Comparison of ENCODE assay signal across 15 cellular contexts in the genomic region with DNA sequence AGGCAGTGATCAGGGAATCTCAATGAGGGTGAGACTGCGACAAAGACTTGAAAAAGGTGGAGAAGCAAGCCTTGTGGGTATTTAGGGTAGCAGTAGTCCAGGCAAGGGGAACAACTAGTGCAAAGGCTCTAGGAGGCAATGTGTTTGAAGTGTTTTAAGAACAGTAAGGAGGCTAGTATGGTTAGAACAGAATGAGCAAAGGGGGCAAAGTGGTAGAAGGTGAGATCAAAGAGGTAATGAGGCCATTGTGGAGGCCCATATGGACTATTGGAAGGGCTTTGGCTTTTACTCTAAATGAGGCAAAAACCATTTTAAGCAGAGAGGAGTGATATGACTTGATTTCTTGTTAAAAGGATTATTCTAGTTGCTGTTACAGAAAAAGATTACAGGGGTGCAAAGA. TPM values are rescaled to one million over a fixed set of nuclear protein-coding genes. Genes with fewer than 3 reads are reported as not detected.
DNase-seq lines count a peak whose midpoint lies in the region; ATAC-seq, FAIRE-seq and TF ChIP-seq lines count a peak whose summit lies in the region.
"Had no signal": no experiment of that assay in that cellular context is flagged by ENCODE, and none has a peak within 500 bp of the region (broad histone marks: within the 10 kb centered on the region; RNA-seq: fewer than 3 reads in every experiment).

No MANE protein-coding gene starts in this region.

- no peak for TF ChIP-seq CTCF in CD4-positive, alpha-beta T cell (IDR thresholded peaks at IDR 0.05)
- no peak for TF ChIP-seq CTCF in prostate gland (IDR thresholded peaks at IDR 0.05)

- TF ChIP-seq POLR2A in H54 (IDR thresholded peaks at IDR 0.05; ENCODE audit: low read depth, low read length) = no peak
- TF ChIP-seq POLR2A in prostate gland (IDR thresholded peaks at IDR 0.05) = no peak

- H3K27me3 Mint-ChIP-seq in CD4-positive, alpha-beta T cell = no peaks in the 10 kb centered on the region
- H3K27me3 Mint-ChIP-seq in activated naive CD8-positive, alpha-beta T cell treated with anti-CD3 and anti-CD28 coated beads, Interleukin-2, amount 10 ng/mL, durations not matched to agents 7 days and 5 days = no peaks in the 10 kb centered on the region
- no peaks in the 10 kb centered on the region for H3K27me3 Mint-ChIP-seq in naive thymus-derived CD8-positive, alpha-beta T cell

- WGBS in prostate gland = 97% methylated on average over 1 of the region's 1 CpG

- H3K4me1 Mint-ChIP-seq in CD4-positive, alpha-beta T cell (ENCODE audit: low read depth) = peaks cover 89% of the 10 kb centered on the region
- peaks cover 51% of the 10 kb centered on the region for H3K4me1 Mint-ChIP-seq in activated naive CD8-positive, alpha-beta T cell treated with anti-CD3 and anti-CD28 coated beads, Interleukin-2, amount 10 ng/mL, durations not matched to agents 7 days and 5 days
- peaks cover 33 to 92% (median 78%) of the 10 kb centered on the region in 4 donors for H3K4me1 Mint-ChIP-seq in naive thymus-derived CD8-positive, alpha-beta T cell

- FAIRE-seq in H54 (lab: Jason Lieb, UNC) = peak; percentile 78
- FAIRE-seq: bronchial epithelial cell, H1 had no signal

- no peak overlapping the region for H3K27ac ChIP-seq in CD4-positive, alpha-beta T cell (ENCODE audit: low read depth, low read length)
- peak overlapping the region in 1 of 2 donors; percentile 29 for H3K27ac ChIP-seq in prostate gland
- H3K27ac ChIP-seq: Peyer's patch, suprapubic skin had no signal

- H3K27ac Mint-ChIP-seq in CD4-positive, alpha-beta T cell = peak overlapping the region; percentile 10
- H3K27ac Mint-ChIP-seq in activated naive CD8-positive, alpha-beta T cell treated with anti-CD3 and anti-CD28 coated beads, Interleukin-2, amount 10 ng/mL, durations not matched to agents 7 days and 5 days = peak overlapping the region; percentile 56
- H3K27ac Mint-ChIP-seq in naive thymus-derived CD8-positive, alpha-beta T cell = peak overlapping the region in 8 of 10 donors; percentile 0 to 69 (median 37)

- H3K36me3 Mint-ChIP-seq in CD4-positive, alpha-beta T cell (ENCODE audit: low read depth) = no peaks in the 10 kb centered on the region
- H3K36me3 Mint-ChIP-seq in activated naive CD8-positive, alpha-beta T cell treated with anti-CD3 and anti-CD28 coated beads, Interleukin-2, amount 10 ng/mL, durations not matched to agents 7 days and 5 days = peaks cover 26% of the 10 kb centered on the region
- no peaks in the 10 kb centered on the region for H3K36me3 Mint-ChIP-seq in naive thymus-derived CD8-positive, alpha-beta T cell

- peak overlapping the region; percentile 5 for H3K4me3 Mint-ChIP-seq in CD4-positive, alpha-beta T cell
- H3K4me3 Mint-ChIP-seq in activated naive CD8-positive, alpha-beta T cell treated with anti-CD3 and anti-CD28 coated beads, Interleukin-2, amount 10 ng/mL, durations not matched to agents 7 days and 5 days = peak overlapping the region; percentile 3
- H3K4me3 Mint-ChIP-seq in naive thymus-derived CD8-positive, alpha-beta T cell = peak overlapping the region in 8 of 10 donors; percentile 9 to 67 (median 40)

- POLR2A ChIA-PET in CD4-positive, alpha-beta T cell (lab: Charles Lee) = interaction anchor here (2.1 kb wide), 1 partner anchor 17 kb away, joined by 9 read pairs; a partner anchor contains a TSS
- POLR2A ChIA-PET in activated naive CD8-positive, alpha-beta T cell treated with anti-CD3 and anti-CD28 coated beads, Interleukin-2, amount 10 ng/mL, durations not matched to agents 7 days and 5 days (lab: Charles Lee) = no interaction called here
- POLR2A ChIA-PET in naive thymus-derived CD8-positive, alpha-beta T cell (lab: Charles Lee) = interaction anchor here (0.6 kb wide), 1 partner anchor 42 kb away, joined by 3 read pairs; no protein-coding TSS in a partner anchor

- DNase-seq in CD4-positive, alpha-beta T cell = no peak
- no peak for DNase-seq in H54 (ENCODE audit: insufficient read length, low spot score)
- DNase-seq in activated naive CD8-positive, alpha-beta T cell treated with anti-CD3 and anti-CD28 coated beads, Interleukin-2, amount 10 ng/mL, durations not matched to agents 7 days and 5 days = no peak
- DNase-seq in naive thymus-derived CD8-positive, alpha-beta T cell = no peak
- no peak for DNase-seq in prostate gland (ENCODE audit: low spot score)
- DNase-seq in NCI-H2196 (lab: John Stamatoyannopoulos, UW; ENCODE audit: unreplicated experiment) = no peak
- DNase-seq: DMS 273 treated with DMSO at 0.1 percent for 48 hours, erythroblast, MV-4-11, Peyer's patch, T1000 had no signal

- H3K9me3 Mint-ChIP-seq in CD4-positive, alpha-beta T cell = no peaks in the 10 kb centered on the region
- no peaks in the 10 kb centered on the region for H3K9me3 Mint-ChIP-seq in activated naive CD8-positive, alpha-beta T cell treated with anti-CD3 and anti-CD28 coated beads, Interleukin-2, amount 10 ng/mL, durations not matched to agents 7 days and 5 days
- peaks cover 0 to 2% (median 0%) of the 10 kb centered on the region in 9 donors for H3K9me3 Mint-ChIP-seq in naive thymus-derived CD8-positive, alpha-beta T cell

- H3K4me1 ChIP-seq in prostate gland (replicated peaks) = peaks cover 7% of the 10 kb centered on the region

- intact Hi-C loops in CD4-positive, alpha-beta T cell (cut with DNase I, micrococcal nuclease) = loop anchor here in 1 of 2 experiments (2.0 kb wide), 1 partner anchor 13 kb away; no protein-coding TSS in a partner anchor
- intact Hi-C loops in prostate gland (cut with DNase I) = no loop called here

- H3K27me3 ChIP-seq in CD4-positive, alpha-beta T cell (ENCODE audit: control insufficient read depth, insufficient read depth, low read length) = no peaks in the 10 kb centered on the region
- H3K27me3 ChIP-seq in prostate gland (replicated peaks; ENCODE audit: insufficient read depth) = no peaks in the 10 kb centered on the region
- H3K27me3 ChIP-seq: Peyer's patch, suprapubic skin had no signal

- H3K4me3 ChIP-seq in prostate gland = no peak overlapping the region
- H3K4me3 ChIP-seq: Peyer's patch, suprapubic skin had no signal

- CTCF ChIA-PET in CD4-positive, alpha-beta T cell (lab: Charles Lee) = no interaction called here

- H3K9me3 ChIP-seq in CD4-positive, alpha-beta T cell (ENCODE audit: control insufficient read depth, low read length) = no peaks in the 10 kb centered on the region
- H3K9me3 ChIP-seq in prostate gland = no peaks in the 10 kb centered on the region
- H3K9me3 ChIP-seq: Peyer's patch, suprapubic skin had no signal

- H3K36me3 ChIP-seq in prostate gland = no peaks in the 10 kb centered on the region
- H3K36me3 ChIP-seq: Peyer's patch, suprapubic skin had no signal

- ATAC-seq in CD4-positive, alpha-beta T cell (ENCODE audit: poor library complexity) = no peak
- no peak for ATAC-seq in activated naive CD8-positive, alpha-beta T cell treated with anti-CD3 and anti-CD28 coated beads, Interleukin-2, amount 10 ng/mL, durations not matched to agents 7 days and 5 days (ENCODE audit: low read depth)
- ATAC-seq in naive thymus-derived CD8-positive, alpha-beta T cell = peak in 1 of 2 donors; percentile 14
- ATAC-seq in GM18868 (IDR thresholded peaks at IDR 0.05; ENCODE audit: unreplicated experiment) = no peak

RNA-seq across cellular contexts. Expression of a gene that starts 16.8 kb away (rescaled TPM):
- total RNA-seq in CD4-positive, alpha-beta T cell = 100 to 1,000 TPM; 350 to 369 TPM
- 100 to 1,000 TPM; 119 to 128 TPM for total RNA-seq in activated naive CD8-positive, alpha-beta T cell treated with anti-CD3 and anti-CD28 coated beads, Interleukin-2, amount 10 ng/mL, durations not matched to agents 7 days and 5 days
- 10 to 100 TPM; 91.4 to 97.5 TPM for total RNA-seq in naive thymus-derived CD8-positive, alpha-beta T cell
- polyA plus RNA-seq in naive thymus-derived CD8-positive, alpha-beta T cell = 10 to 100 TPM; 51.7 to 63.5 (median 54.4) TPM
- 100 to 1,000 TPM in 1 of 2 donors, 10 to 100 TPM in 1; 61.7 to 101 TPM for total RNA-seq in prostate gland

RNA-seq across cellular contexts. Expression of a gene that starts 50.1 kb away (rescaled TPM):
- 1 to 10 TPM; 4.8 to 5.0 TPM for total RNA-seq in CD4-positive, alpha-beta T cell
- 1 to 10 TPM; 5.1 to 5.5 TPM for total RNA-seq in activated naive CD8-positive, alpha-beta T cell treated with anti-CD3 and anti-CD28 coated beads, Interleukin-2, amount 10 ng/mL, durations not matched to agents 7 days and 5 days
- total RNA-seq in naive thymus-derived CD8-positive, alpha-beta T cell = 1 to 10 TPM; 4.0 to 4.7 TPM
- 1 to 10 TPM; 4.1 to 5.6 (median 4.8) TPM for polyA plus RNA-seq in naive thymus-derived CD8-positive, alpha-beta T cell
- 10 to 100 TPM; 10.2 to 10.7 TPM for total RNA-seq in prostate gland
